11 cellular contexts compared by ENCODE assay signal in genomic region chr14:63492391-63492790, GRCh38. TPM values are rescaled to one million over a fixed set of nuclear protein-coding genes. Genes with fewer than 3 reads are reported as not detected.
DNase-seq lines count a peak whose midpoint lies in the region; ATAC-seq and TF ChIP-seq lines count a peak whose summit lies in the region.
"Had no signal": no experiment of that assay in that cellular context is flagged by ENCODE, and none has a peak within 500 bp of the region (broad histone marks: within the 10 kb centered on the region; RNA-seq: fewer than 3 reads in every experiment).

No MANE protein-coding gene starts in this region.

- DNase-seq in AG08396 (ENCODE audit: low spot score) (peak; percentile 36), choroid plexus epithelial cell (ENCODE audit: low read depth) (peak; percentile 42), NOMO-1 (lab: John Stamatoyannopoulos, UW; ENCODE audit: unreplicated experiment in 2 of 2) (no peak), D341Med (ENCODE audit: low spot score) (no peak)
- no peak for DNase-seq in activated CD8-positive, alpha-beta memory T cell treated with anti-CD3 and anti-CD28 coated beads, Interleukin-2, amount 50 U/mL, for 48 hours
- DNase-seq: activated naive CD8-positive, alpha-beta T cell treated with anti-CD3 and anti-CD28 coated beads, Interleukin-2, amount 10 ng/mL, durations not matched to agents 7 days and 5 days; heart right ventricle; NCI-H526 had no signal

- no peak for ATAC-seq in HG03520 (IDR thresholded peaks at IDR 0.05; ENCODE audit: unreplicated experiment)

- H3K36me3 ChIP-seq in HUES64 (ENCODE audit: insufficient read depth, low read length) = no peaks in the 10 kb centered on the region
- H3K36me3 ChIP-seq in mesodermal cell (ENCODE audit: control insufficient read depth, insufficient read depth, low read length) = peaks cover under 1% of the 10 kb centered on the region
- H3K36me3 ChIP-seq: heart right ventricle had no signal

- H3K4me3 ChIP-seq in HUES64 (ENCODE audit: low read length) (no peak overlapping the region), choroid plexus epithelial cell (ENCODE audit: low read depth, low read length) (no peak overlapping the region), mesodermal cell (ENCODE audit: extremely low read depth, insufficient read depth, low read length, poor library complexity, severe bottlenecking) (no peak overlapping the region)
- H3K4me3 ChIP-seq: heart right ventricle had no signal

- H3K27ac ChIP-seq in HUES64 (ENCODE audit: low read depth, low read length) = 0 out of 2 replicates have a peak overlapping the region, but pooled peaks have one; percentile 33
- H3K27ac ChIP-seq in mesodermal cell (ENCODE audit: low read depth, low read length, severe bottlenecking) = peak overlapping the region; percentile 4

- H3K9ac ChIP-seq in HUES64 (ENCODE audit: low read depth, low read length) = no peak overlapping the region

- H3K27me3 ChIP-seq in HUES64 (ENCODE audit: insufficient read depth, low read length) = no peaks in the 10 kb centered on the region
- H3K27me3 ChIP-seq: heart right ventricle had no signal

- no peaks in the 10 kb centered on the region for H3K9me3 ChIP-seq in HUES64 (ENCODE audit: insufficient read depth, low read depth, low read length)
- no peaks in the 10 kb centered on the region for H3K9me3 ChIP-seq in mesodermal cell (ENCODE audit: control insufficient read depth, low read length)
- H3K9me3 ChIP-seq: heart right ventricle had no signal

- H3K4me1 ChIP-seq in HUES64 (ENCODE audit: insufficient read depth, low read length) (peaks cover 23% of the 10 kb centered on the region), mesodermal cell (ENCODE audit: control insufficient read depth, insufficient read depth, low read length, poor library complexity, severe bottlenecking) (no peaks in the 10 kb centered on the region)

- no peak for TF ChIP-seq CTCF in choroid plexus epithelial cell (conservative IDR thresholded peaks at IDR 0.05; ENCODE audit: low read depth, low read length)

RNA-seq across cellular contexts. Expression of gene PPP2R5E, which starts 50.8 kb away (rescaled TPM):
- 50.2 TPM for polyA plus RNA-seq in HUES64 (2013, experiment 1 of 2)
- polyA plus RNA-seq in HUES64 (2013, experiment 2 of 2) = 52.7 TPM
- 48.9 TPM for polyA plus RNA-seq in mesodermal cell (2013, experiment 1 of 2)
- 54.5 TPM for polyA plus RNA-seq in mesodermal cell (2013, experiment 2 of 2)

Comparison
In these comparisons a context has a peak if more than half of its experiments do, and no peak if none do; other contexts are left out.
1. DNase-seq: peak in AG08396 (single experiment) and choroid plexus epithelial cell (single experiment); none in NOMO-1 (0 of 2), D341Med (single experiment) and activated CD8-positive, alpha-beta memory T cell treated with anti-CD3 and anti-CD28 coated beads, Interleukin-2, amount 50 U/mL, for 48 hours (single experiment).